Comparison of ENCODE assay signal across 8 cellular contexts in genomic region chr10:80407836-80408197, GRCh38. TPM values are rescaled to one million over a fixed set of nuclear protein-coding genes. Genes with fewer than 3 reads are reported as not detected.
DNase-seq lines count a peak whose midpoint lies in the region; TF ChIP-seq lines count a peak whose summit lies in the region.

No MANE protein-coding gene starts in this region.

- no peaks in the 10 kb centered on the region for H3K27me3 Mint-ChIP-seq in activated naive CD4-positive, alpha-beta T cell treated with anti-CD3 and anti-CD28 coated beads, Interleukin-2, amount 50 U/mL, for 24 hours

- peak overlapping the region; percentile 91 for H3K4me3 Mint-ChIP-seq in activated naive CD4-positive, alpha-beta T cell treated with anti-CD3 and anti-CD28 coated beads, Interleukin-2, amount 50 U/mL, for 24 hours

- H3K9ac ChIP-seq in iPS-15b (ENCODE audit: low read depth, low read length) = peak overlapping the region; percentile 41
- H3K9ac ChIP-seq in skeletal muscle satellite cell (ENCODE audit: low read depth, low read length) = no peak overlapping the region

- H3K27ac ChIP-seq in HEK293 (ENCODE audit: extremely low read depth, low read depth, low read length) = peak overlapping the region; percentile 74; the same call in 1 of the 2 replicates

- peaks cover 36% of the 10 kb centered on the region for H3K4me1 Mint-ChIP-seq in activated naive CD4-positive, alpha-beta T cell treated with anti-CD3 and anti-CD28 coated beads, Interleukin-2, amount 50 U/mL, for 24 hours

- POLR2A ChIA-PET in HEK293 (lab: Yijun Ruan, JAX) = interaction anchor here (0.6 to 1.0 kb wide), 6 partner anchors 9 to 353 kb away, joined by 3 to 5 read pairs (median 4); no protein-coding TSS in a partner anchor
- POLR2A ChIA-PET in GM10248 (lab: Yijun Ruan, JAX) = interaction anchor here (0.6 to 1.0 kb wide), 6 partner anchors 12 to 452 kb away, joined by 3 to 8 read pairs (median 4); no protein-coding TSS in a partner anchor

- CTCF ChIA-PET in HEK293 (lab: Yijun Ruan, JAX) = interaction anchor here (0.6 to 0.7 kb wide), 2 partner anchors 131 to 1210 kb away, joined by 3 read pairs; no protein-coding TSS in a partner anchor
- CTCF ChIA-PET in GM10248 (lab: Yijun Ruan, JAX) = interaction anchor here (1.0 to 3.7 kb wide), 11 partner anchors 9 to 111 kb away, joined by 3 to 24 read pairs (median 5); no protein-coding TSS in a partner anchor

- no peaks in the 10 kb centered on the region for H3K9me3 ChIP-seq in HEK293 (ENCODE audit: control insufficient read depth, insufficient read depth, low read depth, low read length)
- no peaks in the 10 kb centered on the region for H3K9me3 ChIP-seq in iPS-15b (ENCODE audit: control insufficient read depth, insufficient read depth, low read length)
- no peaks in the 10 kb centered on the region for H3K9me3 ChIP-seq in skeletal muscle satellite cell (replicated peaks; ENCODE audit: low read length)

- H3K4me1 ChIP-seq in HEK293 (ENCODE audit: control insufficient read depth, insufficient read depth, low read length) (peaks cover 20% of the 10 kb centered on the region), iPS-15b (ENCODE audit: control insufficient read depth, insufficient read depth, low read length) (no peaks in the 10 kb centered on the region), skeletal muscle satellite cell (ENCODE audit: control insufficient read depth, insufficient read depth, low read length) (peaks cover 6% of the 10 kb centered on the region)

- H3K27me3 ChIP-seq in iPS-15b (ENCODE audit: control insufficient read depth, insufficient read depth, low read length) = peaks cover 27% of the 10 kb centered on the region
- H3K27me3 ChIP-seq in skeletal muscle satellite cell (ENCODE audit: control insufficient read depth, insufficient read depth, low read length) = peaks cover 46% of the 10 kb centered on the region

- peak overlapping the region; percentile 68 for H3K4me3 ChIP-seq in GM12864 (ENCODE audit: low read depth, low read length)
- H3K4me3 ChIP-seq in HEK293 (ENCODE audit: low read depth, low read length) = peak overlapping the region; percentile 52
- peak overlapping the region; percentile 64 for H3K4me3 ChIP-seq in iPS-15b (ENCODE audit: low read depth, low read length)
- peak overlapping the region; percentile 60 for H3K4me3 ChIP-seq in skeletal muscle satellite cell (ENCODE audit: low read length)

- H3K27ac Mint-ChIP-seq in activated naive CD4-positive, alpha-beta T cell treated with anti-CD3 and anti-CD28 coated beads, Interleukin-2, amount 50 U/mL, for 24 hours = peak overlapping the region; percentile 92

- H3K36me3 Mint-ChIP-seq in activated naive CD4-positive, alpha-beta T cell treated with anti-CD3 and anti-CD28 coated beads, Interleukin-2, amount 50 U/mL, for 24 hours = no peaks in the 10 kb centered on the region

- no peak for DNase-seq in GM12864 (ENCODE audit: low read depth)
- DNase-seq in NCI-H460 (ENCODE audit: extremely low read depth, low read depth) = peak; percentile 31
- no peak for DNase-seq in Kasumi-1 (lab: John Stamatoyannopoulos, UW)
- no peak for DNase-seq in GM10248 (ENCODE audit: extremely low spot score)

- H3K4me2 ChIP-seq in skeletal muscle satellite cell (ENCODE audit: low read length) = peak overlapping the region; percentile 64

- no peaks in the 10 kb centered on the region for H3K9me3 Mint-ChIP-seq in activated naive CD4-positive, alpha-beta T cell treated with anti-CD3 and anti-CD28 coated beads, Interleukin-2, amount 50 U/mL, for 24 hours

- TF ChIP-seq CTCF in GM12864 (IDR thresholded peaks at IDR 0.05; ENCODE audit: low read depth, low read length, missing control alignments) = no peak
- TF ChIP-seq CTCF in HEK293 (tag by site-specific recombination; IDR thresholded peaks at IDR 0.05) = no peak
- TF ChIP-seq CTCF in GM10248 (IDR thresholded peaks at IDR 0.05; ENCODE audit: control extremely low read depth, extremely low read depth, low read depth, missing control alignments) = no peak

- peaks cover 0 to 3% of the 10 kb centered on the region in 2 experiments; a peak in 1 of 3 replicates for H3K36me3 ChIP-seq in HEK293 (ENCODE audit: control insufficient read depth in 2 of 2, insufficient read depth in 1 of 2, low read length in 2 of 2)
- no peaks in the 10 kb centered on the region for H3K36me3 ChIP-seq in iPS-15b (ENCODE audit: control insufficient read depth, insufficient read depth, low read length)
- H3K36me3 ChIP-seq in skeletal muscle satellite cell (ENCODE audit: insufficient read depth, low read length) = no peaks in the 10 kb centered on the region

TF ChIP-seq in HEK293, 187 proteins besides CTCF, POLR2A, EP300 and RAD21 (continues in another document):
- no peak for TF ChIP-seq PBX3 (CRISPR knock-in tag; IDR thresholded peaks at IDR 0.05)
- TF ChIP-seq ZBTB48 (tag by site-specific recombination; IDR thresholded peaks at IDR 0.05) = no peak
- TF ChIP-seq ZBTB7A (tag by site-specific recombination; IDR thresholded peaks at IDR 0.05; ENCODE audit: low read depth) = no peak
- no peak for TF ChIP-seq ZBTB21 (tag by site-specific recombination; IDR thresholded peaks at IDR 0.05)
- no peak for TF ChIP-seq PRDM6 (tag by site-specific recombination; IDR thresholded peaks at IDR 0.05)
- no peak for TF ChIP-seq BCL6B (tag by site-specific recombination; IDR thresholded peaks at IDR 0.05)
- no peak for TF ChIP-seq ZNF580 (tag by site-specific recombination; IDR thresholded peaks at IDR 0.05)
- TF ChIP-seq ZNF48 (tag by site-specific recombination; IDR thresholded peaks at IDR 0.05) = no peak
- TF ChIP-seq ZNF211 (tag by site-specific recombination; IDR thresholded peaks at IDR 0.05; ENCODE audit: low read depth) = no peak
- no peak for TF ChIP-seq ZNF146 (tag by site-specific recombination; IDR thresholded peaks at IDR 0.05)
- no peak for TF ChIP-seq ZNF366 (tag by site-specific recombination; conservative IDR thresholded peaks at IDR 0.05)
- TF ChIP-seq ZNF341 (tag by site-specific recombination; IDR thresholded peaks at IDR 0.05; ENCODE audit: low read depth) = no peak
- no peak for TF ChIP-seq MZF1 (tag by site-specific recombination; IDR thresholded peaks at IDR 0.05; ENCODE audit: borderline replicate concordance)

RNA-seq across cellular contexts. Expression of gene PRXL2A, which starts 0.5 kb away (rescaled TPM):
- total RNA-seq in NCI-H460 (2014; rRNA removed; shearing (Covaris generic)) = 22.6 and 26.9 TPM in 2 replicates
- polyA plus RNA-seq in NCI-H460 (2014; cell fraction: nucleus; rRNA removed) = 11.9 and 18.8 TPM in 2 replicates
- total RNA-seq in skeletal muscle satellite cell (2012; rRNA removed) = 0.25 and 0.44 TPM in 2 replicates

RNA-seq across cellular contexts. Expression of gene TSPAN14, which starts 46.3 kb away (rescaled TPM):
- total RNA-seq in NCI-H460 (2014; rRNA removed; shearing (Covaris generic)) = 14.2 and 17.3 TPM in 2 replicates
- polyA plus RNA-seq in NCI-H460 (2014; cell fraction: nucleus; rRNA removed) = 10.8 and 22.9 TPM in 2 replicates
- 9.9 and 11.6 TPM in 2 replicates for total RNA-seq in skeletal muscle satellite cell (2012; rRNA removed)

RNA-seq across cellular contexts. Expression of gene DYDC2, which starts 51.2 kb away (rescaled TPM):
- not detected in 2 replicates for total RNA-seq in NCI-H460 (2014; rRNA removed; shearing (Covaris generic))
- polyA plus RNA-seq in NCI-H460 (2014; cell fraction: nucleus; rRNA removed) = not detected in 2 replicates
- not detected in 2 replicates for total RNA-seq in skeletal muscle satellite cell (2012; rRNA removed)

RNA-seq across cellular contexts. Expression of gene DYDC1, which starts 51.3 kb away (rescaled TPM):
- total RNA-seq in NCI-H460 (2014; rRNA removed; shearing (Covaris generic)) = not detected in 2 replicates
- polyA plus RNA-seq in NCI-H460 (2014; cell fraction: nucleus; rRNA removed) = not detected in 2 replicates
- not detected in 2 replicates for total RNA-seq in skeletal muscle satellite cell (2012; rRNA removed)
